1 cellular context compared by ENCODE assay signal in genomic region chr11:61361686-61362541, GRCh38.
TF ChIP-seq lines count a peak whose summit lies in the region.

A gene with protein sequence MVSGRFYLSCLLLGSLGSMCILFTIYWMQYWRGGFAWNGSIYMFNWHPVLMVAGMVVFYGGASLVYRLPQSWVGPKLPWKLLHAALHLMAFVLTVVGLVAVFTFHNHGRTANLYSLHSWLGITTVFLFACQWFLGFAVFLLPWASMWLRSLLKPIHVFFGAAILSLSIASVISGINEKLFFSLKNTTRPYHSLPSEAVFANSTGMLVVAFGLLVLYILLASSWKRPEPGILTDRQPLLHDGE (minus strand): TSS chr11:61361882. CDS start chr11:61356713, 5,169 bp downstream.
TSS of gene TMEM138 (plus strand) at chr11:61362374. CDS start at chr11:61364391, 2,017 bp downstream.

TF ChIP-seq in HepG2, 621 proteins besides CTCF, POLR2A, EP300 and RAD21 (continued from another document and continues in another):
- TF ChIP-seq CEBPG (CRISPR knock-in tag; IDR thresholded peaks at IDR 0.05) = no peak; the same call in 1 of the 2 replicates
- peak; percentile 92 for TF ChIP-seq NFKBIZ (CRISPR knock-in tag; IDR thresholded peaks at IDR 0.05)
- TF ChIP-seq NFRKB (IDR thresholded peaks at IDR 0.05) = peak; percentile 94
- TF ChIP-seq, protein P1, sequence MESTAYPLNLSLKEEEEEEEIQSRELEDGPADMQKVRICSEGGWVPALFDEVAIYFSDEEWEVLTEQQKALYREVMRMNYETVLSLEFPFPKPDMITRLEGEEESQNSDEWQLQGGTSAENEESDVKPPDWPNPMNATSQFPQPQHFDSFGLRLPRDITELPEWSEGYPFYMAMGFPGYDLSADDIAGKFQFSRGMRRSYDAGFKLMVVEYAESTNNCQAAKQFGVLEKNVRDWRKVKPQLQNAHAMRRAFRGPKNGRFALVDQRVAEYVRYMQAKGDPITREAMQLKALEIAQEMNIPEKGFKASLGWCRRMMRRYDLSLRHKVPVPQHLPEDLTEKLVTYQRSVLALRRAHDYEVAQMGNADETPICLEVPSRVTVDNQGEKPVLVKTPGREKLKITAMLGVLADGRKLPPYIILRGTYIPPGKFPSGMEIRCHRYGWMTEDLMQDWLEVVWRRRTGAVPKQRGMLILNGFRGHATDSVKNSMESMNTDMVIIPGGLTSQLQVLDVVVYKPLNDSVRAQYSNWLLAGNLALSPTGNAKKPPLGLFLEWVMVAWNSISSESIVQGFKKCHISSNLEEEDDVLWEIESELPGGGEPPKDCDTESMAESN (CRISPR knock-in tag; conservative IDR thresholded peaks at IDR 0.05) = peak; percentile 95
- TF ChIP-seq ZNF546 (CRISPR knock-in tag; conservative IDR thresholded peaks at IDR 0.05) = peak; percentile 68; the same call in 1 of the 2 replicates
- TF ChIP-seq, protein P2, sequence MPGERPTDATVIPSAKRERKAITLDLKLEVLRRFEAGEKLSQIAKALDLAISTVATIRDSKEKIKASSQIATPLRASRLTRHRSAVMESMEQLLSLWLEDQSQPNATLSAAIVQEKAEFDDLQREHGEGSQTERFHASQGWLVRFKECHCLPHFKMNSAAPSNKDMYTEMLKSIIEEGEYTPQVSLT (CRISPR knock-in tag; IDR thresholded peaks at IDR 0.05; ENCODE audit: borderline replicate concordance, low read depth) = no peak
- TF ChIP-seq, protein P3, sequence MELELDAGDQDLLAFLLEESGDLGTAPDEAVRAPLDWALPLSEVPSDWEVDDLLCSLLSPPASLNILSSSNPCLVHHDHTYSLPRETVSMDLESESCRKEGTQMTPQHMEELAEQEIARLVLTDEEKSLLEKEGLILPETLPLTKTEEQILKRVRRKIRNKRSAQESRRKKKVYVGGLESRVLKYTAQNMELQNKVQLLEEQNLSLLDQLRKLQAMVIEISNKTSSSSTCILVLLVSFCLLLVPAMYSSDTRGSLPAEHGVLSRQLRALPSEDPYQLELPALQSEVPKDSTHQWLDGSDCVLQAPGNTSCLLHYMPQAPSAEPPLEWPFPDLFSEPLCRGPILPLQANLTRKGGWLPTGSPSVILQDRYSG (CRISPR knock-in tag; IDR thresholded peaks at IDR 0.05) = 0 out of 2 replicates have a peak, but pooled peaks have one; percentile 48
- TF ChIP-seq PLRG1 (conservative IDR thresholded peaks at IDR 0.05) = no peak
- TF ChIP-seq ZSCAN29 (CRISPR knock-in tag; conservative IDR thresholded peaks at IDR 0.05) = 0 out of 2 replicates have a peak, but pooled peaks have one; percentile 75
- TF ChIP-seq ZNF256 (CRISPR knock-in tag; conservative IDR thresholded peaks at IDR 0.05) = peak; percentile 65; the same call in 1 of the 2 replicates
- peak; percentile 80 for TF ChIP-seq SIN3A (IDR thresholded peaks at IDR 0.05; ENCODE audit: borderline replicate concordance, low read depth, low read length)
- peak; percentile 48 for TF ChIP-seq ERF (CRISPR knock-in tag; IDR thresholded peaks at IDR 0.05)
- TF ChIP-seq, protein P4, sequence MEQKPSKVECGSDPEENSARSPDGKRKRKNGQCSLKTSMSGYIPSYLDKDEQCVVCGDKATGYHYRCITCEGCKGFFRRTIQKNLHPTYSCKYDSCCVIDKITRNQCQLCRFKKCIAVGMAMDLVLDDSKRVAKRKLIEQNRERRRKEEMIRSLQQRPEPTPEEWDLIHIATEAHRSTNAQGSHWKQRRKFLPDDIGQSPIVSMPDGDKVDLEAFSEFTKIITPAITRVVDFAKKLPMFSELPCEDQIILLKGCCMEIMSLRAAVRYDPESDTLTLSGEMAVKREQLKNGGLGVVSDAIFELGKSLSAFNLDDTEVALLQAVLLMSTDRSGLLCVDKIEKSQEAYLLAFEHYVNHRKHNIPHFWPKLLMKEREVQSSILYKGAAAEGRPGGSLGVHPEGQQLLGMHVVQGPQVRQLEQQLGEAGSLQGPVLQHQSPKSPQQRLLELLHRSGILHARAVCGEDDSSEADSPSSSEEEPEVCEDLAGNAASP (CRISPR knock-in tag; IDR thresholded peaks at IDR 0.05; ENCODE audit: borderline replicate concordance) = 0 out of 2 replicates have a peak, but pooled peaks have one; percentile 26
- TF ChIP-seq, protein P5, sequence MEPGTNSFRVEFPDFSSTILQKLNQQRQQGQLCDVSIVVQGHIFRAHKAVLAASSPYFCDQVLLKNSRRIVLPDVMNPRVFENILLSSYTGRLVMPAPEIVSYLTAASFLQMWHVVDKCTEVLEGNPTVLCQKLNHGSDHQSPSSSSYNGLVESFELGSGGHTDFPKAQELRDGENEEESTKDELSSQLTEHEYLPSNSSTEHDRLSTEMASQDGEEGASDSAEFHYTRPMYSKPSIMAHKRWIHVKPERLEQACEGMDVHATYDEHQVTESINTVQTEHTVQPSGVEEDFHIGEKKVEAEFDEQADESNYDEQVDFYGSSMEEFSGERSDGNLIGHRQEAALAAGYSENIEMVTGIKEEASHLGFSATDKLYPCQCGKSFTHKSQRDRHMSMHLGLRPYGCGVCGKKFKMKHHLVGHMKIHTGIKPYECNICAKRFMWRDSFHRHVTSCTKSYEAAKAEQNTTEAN (CRISPR knock-in tag; conservative IDR thresholded peaks at IDR 0.05) = 0 out of 2 replicates have a peak, but pooled peaks have one; percentile 45
- TF ChIP-seq KLF9 (CRISPR knock-in tag; IDR thresholded peaks at IDR 0.05; ENCODE audit: low read depth) = peak; percentile 34; the same call in 1 of the 2 replicates
- TF ChIP-seq ZSCAN20 (CRISPR knock-in tag; IDR thresholded peaks at IDR 0.05; ENCODE audit: borderline replicate concordance) = peak; percentile 92
- TF ChIP-seq NR2C2 (CRISPR knock-in tag; IDR thresholded peaks at IDR 0.05; ENCODE audit: borderline replicate concordance) = peak; percentile 96
- TF ChIP-seq UBTF (CRISPR knock-in tag; IDR thresholded peaks at IDR 0.05) = peak; percentile 89
- 0 out of 2 replicates have a peak, but pooled peaks have one; percentile 6 for TF ChIP-seq NR2F2 (IDR thresholded peaks at IDR 0.05; ENCODE audit: borderline replicate concordance, low read depth)
- no peak for TF ChIP-seq RCOR2 (CRISPR knock-in tag; IDR thresholded peaks at IDR 0.05)
- TF ChIP-seq FOXM1 (CRISPR knock-in tag; IDR thresholded peaks at IDR 0.05) = peak; percentile 77; the same call in 1 of the 2 replicates
- TF ChIP-seq ZNF468 (CRISPR knock-in tag; IDR thresholded peaks at IDR 0.05) = peak; percentile 82
- peak; percentile 69; the same call in 1 of the 2 replicates for TF ChIP-seq ZSCAN9 (CRISPR knock-in tag; IDR thresholded peaks at IDR 0.05; ENCODE audit: borderline replicate concordance)
- TF ChIP-seq TBX2 (CRISPR knock-in tag; IDR thresholded peaks at IDR 0.05; ENCODE audit: borderline replicate concordance) = peak; percentile 78; the same call in 1 of the 2 replicates
- TF ChIP-seq ZNF335 (CRISPR knock-in tag; IDR thresholded peaks at IDR 0.05) = peak; percentile 74; the same call in 1 of the 2 replicates
- TF ChIP-seq, protein P6, sequence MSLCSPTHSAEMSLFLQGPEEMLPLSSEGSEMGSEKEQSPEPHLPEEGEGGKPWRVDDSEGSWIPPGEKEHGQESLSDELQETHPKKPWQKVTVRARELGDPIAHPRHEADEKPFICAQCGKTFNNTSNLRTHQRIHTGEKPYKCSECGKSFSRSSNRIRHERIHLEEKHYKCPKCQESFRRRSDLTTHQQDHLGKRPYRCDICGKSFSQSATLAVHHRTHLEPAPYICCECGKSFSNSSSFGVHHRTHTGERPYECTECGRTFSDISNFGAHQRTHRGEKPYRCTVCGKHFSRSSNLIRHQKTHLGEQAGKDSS (CRISPR knock-in tag; IDR thresholded peaks at IDR 0.05; ENCODE audit: borderline replicate concordance, low read depth) = peak; percentile 41; the same call in 1 of the 2 replicates
- TF ChIP-seq, protein P7, sequence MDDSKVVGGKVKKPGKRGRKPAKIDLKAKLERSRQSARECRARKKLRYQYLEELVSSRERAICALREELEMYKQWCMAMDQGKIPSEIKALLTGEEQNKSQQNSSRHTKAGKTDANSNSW (CRISPR knock-in tag; IDR thresholded peaks at IDR 0.05; ENCODE audit: borderline replicate concordance) = 0 out of 2 replicates have a peak, but pooled peaks have one; percentile 12
- no peak for TF ChIP-seq ZNF496 (CRISPR knock-in tag; IDR thresholded peaks at IDR 0.05; ENCODE audit: insufficient replicate concordance)
- TF ChIP-seq ZNF800 (CRISPR knock-in tag; IDR thresholded peaks at IDR 0.05) = peak; percentile 67; the same call in 1 of the 2 replicates
- TF ChIP-seq ATM (IDR thresholded peaks at IDR 0.05; ENCODE audit: borderline replicate concordance) = no peak
- TF ChIP-seq POLR2AphosphoS5 (IDR thresholded peaks at IDR 0.05; ENCODE audit: low read depth, low read length) = peak; percentile 80
- TF ChIP-seq KMT2B (CRISPR knock-in tag; IDR thresholded peaks at IDR 0.05) = peak; percentile 87
- no peak for TF ChIP-seq PBX2 (CRISPR knock-in tag; IDR thresholded peaks at IDR 0.05)
- TF ChIP-seq, protein P8, sequence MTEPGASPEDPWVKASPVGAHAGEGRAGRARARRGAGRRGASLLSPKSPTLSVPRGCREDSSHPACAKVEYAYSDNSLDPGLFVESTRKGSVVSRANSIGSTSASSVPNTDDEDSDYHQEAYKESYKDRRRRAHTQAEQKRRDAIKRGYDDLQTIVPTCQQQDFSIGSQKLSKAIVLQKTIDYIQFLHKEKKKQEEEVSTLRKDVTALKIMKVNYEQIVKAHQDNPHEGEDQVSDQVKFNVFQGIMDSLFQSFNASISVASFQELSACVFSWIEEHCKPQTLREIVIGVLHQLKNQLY (CRISPR knock-in tag; IDR thresholded peaks at IDR 0.05) = peak; percentile 9; the same call in 1 of the 2 replicates
- TF ChIP-seq IKZF4 (CRISPR knock-in tag; IDR thresholded peaks at IDR 0.05; ENCODE audit: borderline replicate concordance, low read depth, not compliant biosample characterization) = peak; percentile 22
